ENCODE assay signal across 8 cellular contexts in genomic region chr14:65229431-65230286, GRCh38.
A peak's percentile ranks its signal among the peaks of the same experiment; 100 is the strongest.
DNase-seq lines count a peak whose midpoint lies in the region; ATAC-seq and TF ChIP-seq lines count a peak whose summit lies in the region.

No MANE protein-coding gene starts in this region.

- peak overlapping the region; percentile 97 for H3K27ac Mint-ChIP-seq in Calu3 (ENCODE audit: unreplicated experiment)
- peak overlapping the region; percentile 96 for H3K27ac Mint-ChIP-seq in activated CD4-positive, alpha-beta T cell treated with anti-CD3 and anti-CD28 coated beads, Interleukin-2, amount 10 ng/mL, durations not matched to agents 7 days and 5 days
- H3K27ac Mint-ChIP-seq in effector memory CD8-positive, alpha-beta T cell: peak overlapping the region; percentile 88 to 96
- peak overlapping the region; percentile 90 to 94 for H3K27ac Mint-ChIP-seq in stimulated activated naive CD8-positive, alpha-beta T cell treated with anti-CD3 and anti-CD28 coated beads, Interleukin-15, amount 100 ng/mL, for 72 hours

- no peak for TF ChIP-seq CTCF in Calu3 (IDR thresholded peaks at IDR 0.05; ENCODE audit: unreplicated experiment)

- H3K4me3 Mint-ChIP-seq in Calu3 (ENCODE audit: low read depth, unreplicated experiment): peak overlapping the region; percentile 66
- peak overlapping the region; percentile 74 for H3K4me3 Mint-ChIP-seq in activated CD4-positive, alpha-beta T cell treated with anti-CD3 and anti-CD28 coated beads, Interleukin-2, amount 10 ng/mL, durations not matched to agents 7 days and 5 days
- H3K4me3 Mint-ChIP-seq in effector memory CD8-positive, alpha-beta T cell: peak overlapping the region; percentile 79 to 86
- H3K4me3 Mint-ChIP-seq in stimulated activated naive CD8-positive, alpha-beta T cell treated with anti-CD3 and anti-CD28 coated beads, Interleukin-15, amount 100 ng/mL, for 72 hours: peak overlapping the region; percentile 79 to 87

- TSS peak; percentile 88 for BruUV-seq in Calu3 (replicated peaks; lab: Mats Ljungman, UMichigan)

- ATAC-seq in effector memory CD8-positive, alpha-beta T cell (replicated peaks): peak; percentile 83
- ATAC-seq in stimulated activated naive CD8-positive, alpha-beta T cell treated with anti-CD3 and anti-CD28 coated beads, Interleukin-15, amount 100 ng/mL, for 72 hours: peak; percentile 77
- ATAC-seq in HG03521 (IDR thresholded peaks at IDR 0.05; ENCODE audit: unreplicated experiment): no peak
- no peak for ATAC-seq in HG03520 (IDR thresholded peaks at IDR 0.05; ENCODE audit: unreplicated experiment)

- H3K36me3 Mint-ChIP-seq in Calu3 (ENCODE audit: insufficient read depth, unreplicated experiment): peaks cover 29% of the 10 kb centered on the region
- H3K36me3 Mint-ChIP-seq in activated CD4-positive, alpha-beta T cell treated with anti-CD3 and anti-CD28 coated beads, Interleukin-2, amount 10 ng/mL, durations not matched to agents 7 days and 5 days (ENCODE audit: low read depth): no peaks in the 10 kb centered on the region
- H3K36me3 Mint-ChIP-seq in effector memory CD8-positive, alpha-beta T cell (ENCODE audit: insufficient read depth): peaks cover 3% of the 10 kb centered on the region

- CTCF ChIA-PET in Calu3 (lab: Charles Lee): interaction anchor here (0.5 to 2.5 kb wide), 12 partner anchors 9 to 423 kb away, joined by 3 to 14 read pairs (median 4); no protein-coding TSS in a partner anchor
- CTCF ChIA-PET in activated CD4-positive, alpha-beta T cell treated with anti-CD3 and anti-CD28 coated beads, Interleukin-2, amount 10 ng/mL, durations not matched to agents 7 days and 5 days (lab: Charles Lee): interaction anchor here (0.8 to 1.9 kb wide), 5 partner anchors 8 to 595 kb away, joined by 3 to 5 read pairs (median 3); partner anchors contain the start of gene FUT8

- intact Hi-C loops in Calu3 (cut with micrococcal nuclease; ENCODE audit: unreplicated experiment): loop anchor here (2.0 to 5.0 kb wide), 5 partner anchors 52 to 181 kb away; no protein-coding TSS in a partner anchor

- POLR2A ChIA-PET in activated CD4-positive, alpha-beta T cell treated with anti-CD3 and anti-CD28 coated beads, Interleukin-2, amount 10 ng/mL, durations not matched to agents 7 days and 5 days (lab: Charles Lee): interaction anchor here (0.7 to 1.3 kb wide), 2 partner anchors 11 to 182 kb away, joined by 3 to 5 read pairs; no protein-coding TSS in a partner anchor

- DNase-seq in Calu3: peak; percentile 69
- DNase-seq in LHCN-M2 (ENCODE audit: low read depth): peak; percentile 45
- DNase-seq in activated CD4-positive, alpha-beta T cell treated with anti-CD3 and anti-CD28 coated beads, Interleukin-2, amount 10 ng/mL, durations not matched to agents 7 days and 5 days: peak; percentile 54
- peak in 2 of 3 experiments; percentile 9 to 14 for DNase-seq in effector memory CD8-positive, alpha-beta T cell
- DNase-seq in medulla oblongata (ENCODE audit: extremely low spot score): peak; percentile 72
- peak; percentile 39 to 52 for DNase-seq in stimulated activated naive CD8-positive, alpha-beta T cell treated with anti-CD3 and anti-CD28 coated beads, Interleukin-15, amount 100 ng/mL, for 72 hours

- H3K27me3 Mint-ChIP-seq in Calu3 (ENCODE audit: unreplicated experiment): no peaks in the 10 kb centered on the region
- H3K27me3 Mint-ChIP-seq in activated CD4-positive, alpha-beta T cell treated with anti-CD3 and anti-CD28 coated beads, Interleukin-2, amount 10 ng/mL, durations not matched to agents 7 days and 5 days: no peaks in the 10 kb centered on the region
- no peaks in the 10 kb centered on the region for H3K27me3 Mint-ChIP-seq in effector memory CD8-positive, alpha-beta T cell
- peaks cover 5% of the 10 kb centered on the region for H3K27me3 Mint-ChIP-seq in stimulated activated naive CD8-positive, alpha-beta T cell treated with anti-CD3 and anti-CD28 coated beads, Interleukin-15, amount 100 ng/mL, for 72 hours

- H3K9me3 Mint-ChIP-seq in Calu3 (ENCODE audit: low read depth, unreplicated experiment): peaks cover 2% of the 10 kb centered on the region
- H3K9me3 Mint-ChIP-seq in activated CD4-positive, alpha-beta T cell treated with anti-CD3 and anti-CD28 coated beads, Interleukin-2, amount 10 ng/mL, durations not matched to agents 7 days and 5 days: no peaks in the 10 kb centered on the region
- H3K9me3 Mint-ChIP-seq in effector memory CD8-positive, alpha-beta T cell: no peaks in the 10 kb centered on the region
- no peaks in the 10 kb centered on the region for H3K9me3 Mint-ChIP-seq in stimulated activated naive CD8-positive, alpha-beta T cell treated with anti-CD3 and anti-CD28 coated beads, Interleukin-15, amount 100 ng/mL, for 72 hours

- peaks cover 75% of the 10 kb centered on the region for H3K4me1 Mint-ChIP-seq in Calu3 (ENCODE audit: low read depth, unreplicated experiment)
- peaks cover 49% of the 10 kb centered on the region for H3K4me1 Mint-ChIP-seq in activated CD4-positive, alpha-beta T cell treated with anti-CD3 and anti-CD28 coated beads, Interleukin-2, amount 10 ng/mL, durations not matched to agents 7 days and 5 days
- peaks cover 13 to 16% of the 10 kb centered on the region in 2 donors for H3K4me1 Mint-ChIP-seq in effector memory CD8-positive, alpha-beta T cell (ENCODE audit: low read depth in 2 of 2)
- H3K4me1 Mint-ChIP-seq in stimulated activated naive CD8-positive, alpha-beta T cell treated with anti-CD3 and anti-CD28 coated beads, Interleukin-15, amount 100 ng/mL, for 72 hours: peaks cover 43% of the 10 kb centered on the region

Comparison
In these comparisons a context has a peak if more than half of its experiments do, and no peak if none do; other contexts are left out.
1. DNase-seq: peak in every context shown above with its lines; median percentile 72 in medulla oblongata; 69 in Calu3; 54 in activated CD4-positive, alpha-beta T cell treated with anti-CD3 and anti-CD28 coated beads, Interleukin-2, amount 10 ng/mL, durations not matched to agents 7 days and 5 days; 46 in stimulated activated naive CD8-positive, alpha-beta T cell treated with anti-CD3 and anti-CD28 coated beads, Interleukin-15, amount 100 ng/mL, for 72 hours; 45 in LHCN-M2; 12 in effector memory CD8-positive, alpha-beta T cell.
2. ATAC-seq: peak in effector memory CD8-positive, alpha-beta T cell (single experiment) and stimulated activated naive CD8-positive, alpha-beta T cell treated with anti-CD3 and anti-CD28 coated beads, Interleukin-15, amount 100 ng/mL, for 72 hours (single experiment); none in HG03521 (single experiment) and HG03520 (single experiment).
3. Peak in every context shown above with its lines, with median percentiles within 50 percentile points of each other: H3K27ac Mint-ChIP-seq and H3K4me3 Mint-ChIP-seq.